8 cellular contexts compared by ENCODE assay signal in genomic region chr18:58223717-58224424, GRCh38.
DNase-seq lines count a peak whose midpoint lies in the region; ATAC-seq and TF ChIP-seq lines count a peak whose summit lies in the region.

No MANE protein-coding gene starts in this region.

- peak overlapping the region in 1 of 2 donors; percentile 22 for H3K4me3 ChIP-seq in cardiac fibroblast (replicated peaks in 1 of 2; ENCODE audit: low read depth in 2 of 2, low read length in 2 of 2)

- no peak for TF ChIP-seq CTCF in cardiac fibroblast (IDR thresholded peaks at IDR 0.05; ENCODE audit: low read depth, low read length)

- DNase-seq in AG20443 (ENCODE audit: low spot score) = peak; percentile 87
- peak; percentile 44 for DNase-seq in NCI-H1092 (lab: John Stamatoyannopoulos, UW)
- DNase-seq in cardiac fibroblast (ENCODE audit: low read depth in 2 of 2) = peak; percentile 88 to 94
- peak; percentile 11 for DNase-seq in medulla oblongata (ENCODE audit: extremely low spot score)
- DNase-seq in stimulated activated CD8-positive, alpha-beta memory T cell treated with anti-CD3 and anti-CD28 coated beads, Interleukin-4, amount 100 ng/mL, for 48 hours = no peak
- DNase-seq in effector CD4-positive, alpha-beta T cell = no peak

- ATAC-seq in GM18498 (IDR thresholded peaks at IDR 0.05; ENCODE audit: unreplicated experiment) (no peak), HG03025 (IDR thresholded peaks at IDR 0.05; ENCODE audit: low FRiP score, unreplicated experiment) (no peak)

Comparison
In these comparisons a context has a peak if more than half of its experiments do, and no peak if none do; other contexts are left out.
1. DNase-seq: peak in AG20443 (single experiment), NCI-H1092 (single experiment), cardiac fibroblast (2 of 2) and medulla oblongata (single experiment); none in stimulated activated CD8-positive, alpha-beta memory T cell treated with anti-CD3 and anti-CD28 coated beads, Interleukin-4, amount 100 ng/mL, for 48 hours (single experiment) and effector CD4-positive, alpha-beta T cell (single experiment).